In the genomic region with DNA sequence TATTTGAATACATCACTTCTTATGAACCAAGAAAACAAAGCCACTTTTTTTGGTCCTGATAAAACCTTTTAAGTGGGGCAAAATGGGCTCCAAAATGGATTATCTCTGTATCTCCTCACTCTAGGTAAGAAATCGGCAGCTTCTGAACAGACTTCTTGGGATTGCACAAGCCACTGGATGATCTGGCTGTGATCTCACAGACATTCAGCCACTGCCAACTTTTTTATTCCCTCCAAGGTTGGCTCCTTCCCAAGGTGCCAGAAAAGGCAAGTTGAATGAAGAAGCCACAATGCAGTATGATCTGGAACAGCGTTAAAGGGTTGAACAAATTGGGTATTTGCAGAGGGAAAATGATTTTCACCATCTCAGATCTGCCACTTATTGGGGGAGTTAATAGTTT, we compare ENCODE assay signal across 9 cellular contexts.
DNase-seq lines count a peak whose midpoint lies in the region; ATAC-seq and TF ChIP-seq lines count a peak whose summit lies in the region.
"Had no signal": no experiment of that assay in that cellular context is flagged by ENCODE, and none has a peak within 500 bp of the region (broad histone marks: within the 10 kb centered on the region; RNA-seq: fewer than 3 reads in every experiment).

No MANE protein-coding gene starts in this region.

- no peak overlapping the region for H3K4me3 ChIP-seq in adipocyte (ENCODE audit: low read length)
- no peak overlapping the region for H3K4me3 ChIP-seq in fibroblast of villous mesenchyme (ENCODE audit: low read depth, low read length)
- H3K4me3 ChIP-seq in rectal smooth muscle tissue (ENCODE audit: low read length): no peak overlapping the region

- no peak for ATAC-seq in HG02678 (IDR thresholded peaks at IDR 0.05; ENCODE audit: unreplicated experiment)
- ATAC-seq in natural killer cell: no peak
- ATAC-seq in GM18870 (IDR thresholded peaks at IDR 0.05; ENCODE audit: unreplicated experiment): no peak

- intact Hi-C loops in natural killer cell (cut with micrococcal nuclease): no loop called here

- H3K9me3 ChIP-seq in adipocyte (ENCODE audit: control insufficient read depth, low read length): no peaks in the 10 kb centered on the region

- TF ChIP-seq CTCF in fibroblast of villous mesenchyme (IDR thresholded peaks at IDR 0.05; ENCODE audit: insufficient read depth, low read depth, low read length): no peak
- TF ChIP-seq CTCF in natural killer cell (IDR thresholded peaks at IDR 0.05): no peak

- no peaks in the 10 kb centered on the region for H3K27me3 Mint-ChIP-seq in natural killer cell (ENCODE audit: low read depth in 2 of 2)

- H3K36me3 ChIP-seq in adipocyte (ENCODE audit: control insufficient read depth, insufficient read depth, low read length, severe bottlenecking): peaks cover 93% of the 10 kb centered on the region
- H3K36me3 ChIP-seq in rectal smooth muscle tissue (ENCODE audit: control insufficient read depth, insufficient read depth, low read length): peaks cover 2% of the 10 kb centered on the region

- peaks cover 26% of the 10 kb centered on the region for H3K4me1 ChIP-seq in adipocyte (ENCODE audit: control insufficient read depth, insufficient read depth, low read length)
- peaks cover 37% of the 10 kb centered on the region for H3K4me1 ChIP-seq in rectal smooth muscle tissue (ENCODE audit: control insufficient read depth, insufficient read depth, low read length)

- no peaks in the 10 kb centered on the region for H3K27me3 ChIP-seq in adipocyte (replicated peaks; ENCODE audit: control insufficient read depth, insufficient read depth, low read length)
- no peaks in the 10 kb centered on the region for H3K27me3 ChIP-seq in rectal smooth muscle tissue (ENCODE audit: control insufficient read depth, insufficient read depth, low read length)

- no peak overlapping the region for H3K4me3 Mint-ChIP-seq in natural killer cell

- H3K36me3 Mint-ChIP-seq in natural killer cell: no peaks in the 10 kb centered on the region

- H3K4me1 Mint-ChIP-seq in natural killer cell: no peaks in the 10 kb centered on the region

- DNase-seq in EH (ENCODE audit: low read depth) (peak; percentile 82), adipocyte (ENCODE audit: low read depth) (peak; percentile 45), fibroblast of villous mesenchyme (ENCODE audit: low read depth) (peak; percentile 94), natural killer cell (no peak), activated gamma-delta T cell treated with Interleukin-2 at 50 U/mL for 16 hours (no peak)
- DNase-seq: NCI-H187 treated with DMSO at 0.1 percent for 48 hours had no signal

- no peak overlapping the region for H3K9ac ChIP-seq in adipocyte (ENCODE audit: low read length)
- H3K9ac ChIP-seq in rectal smooth muscle tissue (ENCODE audit: low read length): no peak overlapping the region

- no peaks in the 10 kb centered on the region for H3K9me3 Mint-ChIP-seq in natural killer cell

- no peak overlapping the region for H3K27ac Mint-ChIP-seq in natural killer cell

- H3K27ac ChIP-seq in rectal smooth muscle tissue (ENCODE audit: low read depth, low read length): peak overlapping the region; percentile 81

Comparison
In these comparisons a context has a peak if more than half of its experiments do, and no peak if none do; other contexts are left out.
1. DNase-seq: peak in EH (single experiment), adipocyte (single experiment) and fibroblast of villous mesenchyme (single experiment); none in natural killer cell (single experiment) and activated gamma-delta T cell treated with Interleukin-2 at 50 U/mL for 16 hours (single experiment).